12 cellular contexts compared by ENCODE assay signal in the genomic region with DNA sequence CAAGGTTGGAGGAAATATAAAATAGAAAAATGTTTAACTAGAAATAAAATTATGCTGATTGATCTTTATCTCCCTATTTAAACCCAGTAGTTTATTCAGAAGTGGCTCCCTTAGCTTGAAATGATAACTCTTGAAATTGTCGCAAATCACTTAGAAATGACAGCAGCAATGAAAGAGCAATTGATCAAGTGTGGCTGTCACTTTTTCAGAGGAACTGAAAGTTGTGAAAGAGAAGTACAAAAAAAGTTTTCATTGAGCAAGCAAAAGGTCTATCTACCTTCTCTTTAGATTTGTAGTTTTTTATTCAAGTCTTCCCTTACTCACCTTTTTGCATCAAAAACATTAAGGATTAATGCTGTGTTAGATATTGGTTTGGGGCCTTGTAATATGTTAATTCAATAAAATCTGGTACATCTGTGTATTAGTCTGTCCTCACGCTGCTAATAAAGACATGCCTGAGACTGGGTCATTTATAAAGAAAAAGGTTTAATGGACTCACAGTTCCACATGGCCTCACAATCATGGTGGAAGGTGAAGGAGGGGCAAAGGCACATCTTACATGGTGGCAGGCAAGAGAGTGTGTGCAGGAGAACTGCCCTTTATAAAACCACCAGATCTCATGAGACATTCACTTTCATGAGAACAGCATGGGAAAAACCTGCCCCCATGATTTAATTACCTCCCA. TPM values are rescaled to one million over a fixed set of nuclear protein-coding genes. Genes with fewer than 3 reads are reported as not detected.
DNase-seq lines count a peak whose midpoint lies in the region; ATAC-seq and TF ChIP-seq lines count a peak whose summit lies in the region.
"Had no signal": no experiment of that assay in that cellular context is flagged by ENCODE, and none has a peak within 500 bp of the region (broad histone marks: within the 10 kb centered on the region; RNA-seq: fewer than 3 reads in every experiment).

No MANE protein-coding gene starts in this region.

- peaks cover 15% of the 10 kb centered on the region for H3K9me3 Mint-ChIP-seq in activated CD4-positive, alpha-beta T cell treated with anti-CD3 and anti-CD28 coated beads for 36 hours (ENCODE audit: low read depth)
- H3K9me3 Mint-ChIP-seq in endothelial cell (ENCODE audit: unreplicated experiment) = peaks cover 4% of the 10 kb centered on the region
- H3K9me3 Mint-ChIP-seq: IgD-negative memory B cell had no signal

- peaks cover 46% of the 10 kb centered on the region for H3K79me2 ChIP-seq in MM.1S (ENCODE audit: low read length)

- H3K9me2 ChIP-seq in MM.1S (replicated peaks; ENCODE audit: insufficient read depth, low read length) = no peaks in the 10 kb centered on the region

- no peak overlapping the region for H3K4me3 Mint-ChIP-seq in activated CD4-positive, alpha-beta T cell treated with anti-CD3 and anti-CD28 coated beads for 36 hours
- peak overlapping the region; percentile 39 for H3K4me3 Mint-ChIP-seq in endothelial cell (ENCODE audit: unreplicated experiment)

- CTCF ChIA-PET in activated CD4-positive, alpha-beta T cell treated with anti-CD3 and anti-CD28 coated beads for 36 hours (lab: Charles Lee) = interaction anchor here (2.0 kb wide), 1 partner anchor 14 kb away, joined by 4 read pairs; no protein-coding TSS in a partner anchor

- no peak for ATAC-seq in activated CD4-positive, alpha-beta T cell treated with anti-CD3 and anti-CD28 coated beads for 36 hours
- peak; percentile 65 for ATAC-seq in GM21447 (IDR thresholded peaks at IDR 0.05; ENCODE audit: unreplicated experiment)
- ATAC-seq: heart left ventricle, left cardiac atrium, PC-3 had no signal

- no peak overlapping the region for H3K27ac ChIP-seq in MM.1S (ENCODE audit: low read length)

- H3K4me1 ChIP-seq in MM.1S (ENCODE audit: low read length) = 0 out of 2 replicates have a peak, but pooled peaks cover 9% of the 10 kb centered on the region

- H2AFZ ChIP-seq in MM.1S (ENCODE audit: low read length) = no peak overlapping the region

- no peaks in the 10 kb centered on the region for H3K36me3 ChIP-seq in MM.1S (replicated peaks; ENCODE audit: insufficient read depth, low read length)

- no peaks in the 10 kb centered on the region for H3K9me3 ChIP-seq in MM.1S (replicated peaks; ENCODE audit: insufficient read depth, low read length)
- H3K9me3 ChIP-seq: heart left ventricle had no signal

- no peaks in the 10 kb centered on the region for H3K27me3 Mint-ChIP-seq in activated CD4-positive, alpha-beta T cell treated with anti-CD3 and anti-CD28 coated beads for 36 hours
- H3K27me3 Mint-ChIP-seq in endothelial cell (ENCODE audit: unreplicated experiment) = peaks cover 8% of the 10 kb centered on the region
- H3K27me3 Mint-ChIP-seq: IgD-negative memory B cell had no signal

- no peaks in the 10 kb centered on the region; the same call in 1 of the 2 replicates for H3F3A ChIP-seq in MM.1S (ENCODE audit: insufficient read depth, low read length)

- peaks cover 55% of the 10 kb centered on the region for H3K36me3 Mint-ChIP-seq in activated CD4-positive, alpha-beta T cell treated with anti-CD3 and anti-CD28 coated beads for 36 hours (ENCODE audit: low read depth)
- H3K36me3 Mint-ChIP-seq in endothelial cell (ENCODE audit: low read depth, unreplicated experiment) = peaks cover 18% of the 10 kb centered on the region

- 0 out of 2 replicates have a peak overlapping the region, but pooled peaks have one; percentile 13 for H3K4me2 ChIP-seq in MM.1S (ENCODE audit: low read depth, low read length)

- intact Hi-C loops in activated CD4-positive, alpha-beta T cell treated with anti-CD3 and anti-CD28 coated beads for 36 hours (cut with DNase I, micrococcal nuclease) = no loop called here
- intact Hi-C loops in posterior vena cava (cut with DNase I) = no loop called here

- POLR2A ChIA-PET in activated CD4-positive, alpha-beta T cell treated with anti-CD3 and anti-CD28 coated beads for 36 hours (lab: Charles Lee) = no interaction called here

- H3K9ac ChIP-seq in MM.1S (ENCODE audit: low read length) = no peak overlapping the region

- H4K20me1 ChIP-seq in MM.1S (ENCODE audit: insufficient read depth, low read length) = no peaks in the 10 kb centered on the region

- H3K4me3 ChIP-seq in MM.1S (ENCODE audit: low read length) = no peak overlapping the region
- H3K4me3 ChIP-seq: heart left ventricle had no signal

- DNase-seq in activated CD4-positive, alpha-beta T cell treated with anti-CD3 and anti-CD28 coated beads for 36 hours = no peak
- no peak for DNase-seq in activated CD4-positive, alpha-beta T cell treated with anti-CD3 and anti-CD28 coated beads for 4 hours
- DNase-seq in MM.1S (no peak), endothelial cell (ENCODE audit: low spot score) (no peak), posterior vena cava (ENCODE audit: low spot score) (no peak), SW480 (ENCODE audit: low spot score) (no peak), C1 segment of cervical spinal cord (lab: John Stamatoyannopoulos, UW) (no peak)
- DNase-seq: heart left ventricle, left cardiac atrium, PC-3 had no signal

- H3K27me3 ChIP-seq in MM.1S (replicated peaks; ENCODE audit: insufficient read depth, low read length) = no peaks in the 10 kb centered on the region
- H3K27me3 ChIP-seq: heart left ventricle had no signal

- peak overlapping the region; percentile 60 for H3K27ac Mint-ChIP-seq in activated CD4-positive, alpha-beta T cell treated with anti-CD3 and anti-CD28 coated beads for 36 hours
- H3K27ac Mint-ChIP-seq in endothelial cell (ENCODE audit: unreplicated experiment) = no peak overlapping the region
- H3K27ac Mint-ChIP-seq: IgD-negative memory B cell had no signal

- H3K4me1 Mint-ChIP-seq in activated CD4-positive, alpha-beta T cell treated with anti-CD3 and anti-CD28 coated beads for 36 hours = peaks cover 51% of the 10 kb centered on the region
- peaks cover 12% of the 10 kb centered on the region for H3K4me1 Mint-ChIP-seq in endothelial cell (ENCODE audit: unreplicated experiment)

- TF ChIP-seq CTCF in MM.1S (IDR thresholded peaks at IDR 0.05; ENCODE audit: low read length) (no peak), endothelial cell (IDR thresholded peaks at IDR 0.05; ENCODE audit: unreplicated experiment) (no peak)

RNA-seq across cellular contexts. Expression of gene LRRC8C, which starts 48.3 kb away (rescaled TPM):
- total RNA-seq in activated CD4-positive, alpha-beta T cell treated with anti-CD3 and anti-CD28 coated beads for 36 hours = 10 to 100 TPM; 31.5 to 37.1 TPM
- total RNA-seq in endothelial cell (ENCODE audit: unreplicated experiment) (20.1 TPM), posterior vena cava (10 to 100 TPM; 10.5 to 11.9 TPM)
